Comparison of ENCODE assay signal across 9 cellular contexts in the genomic region with DNA sequence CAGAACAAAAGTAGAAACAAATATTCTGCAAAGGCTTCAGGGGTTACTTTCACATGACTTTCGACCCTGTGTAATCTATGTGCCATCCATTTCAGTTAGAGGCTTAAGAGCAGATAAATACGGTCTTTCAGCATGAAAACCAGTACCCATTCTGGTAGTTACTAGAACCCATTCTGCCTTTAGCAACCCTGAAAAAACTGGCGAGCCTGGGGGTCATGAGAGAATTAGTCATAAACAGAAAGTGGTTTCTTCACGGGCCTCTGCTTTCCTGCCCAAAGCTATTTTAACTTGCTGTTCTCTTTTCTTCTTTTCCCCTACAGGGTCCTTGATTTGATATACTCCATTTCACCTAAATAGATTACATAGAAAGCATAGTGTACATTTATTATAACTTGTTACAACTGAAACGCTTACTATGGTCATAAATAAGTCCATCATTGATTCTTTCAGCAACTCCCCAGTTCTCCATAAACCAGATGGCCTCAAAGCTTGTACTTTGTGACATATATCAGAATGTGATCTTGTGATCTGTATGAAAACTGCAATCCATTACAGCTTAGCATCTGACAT. TPM values are rescaled to one million over a fixed set of nuclear protein-coding genes. Genes with fewer than 3 reads are reported as not detected.
DNase-seq lines count a peak whose midpoint lies in the region; ATAC-seq and TF ChIP-seq lines count a peak whose summit lies in the region.
"Had no signal": no experiment of that assay in that cellular context is flagged by ENCODE, and none has a peak within 500 bp of the region (broad histone marks: within the 10 kb centered on the region; RNA-seq: fewer than 3 reads in every experiment).

No MANE protein-coding gene starts in this region.

- POLR2A ChIA-PET in HEK293T (lab: Yijun Ruan, JAX), result no interaction called here

- H4K20me1 ChIP-seq in OCI-LY3 (ENCODE audit: insufficient read depth, low read length), result no peaks in the 10 kb centered on the region

- H3K4me3 ChIP-seq in OCI-LY3 (ENCODE audit: low read length), result peak overlapping the region; percentile 52
- H3K4me3 ChIP-seq: SJSA1 had no signal

- CTCF ChIA-PET in Calu3 (lab: Charles Lee), result no interaction called here
- CTCF ChIA-PET in HEK293T (lab: Yijun Ruan, JAX), result interaction anchor here (0.7 kb wide), 1 partner anchor 977 kb away, joined by 3 read pairs; no protein-coding TSS in a partner anchor

- no peaks in the 10 kb centered on the region for H3K27me3 ChIP-seq in OCI-LY3 (ENCODE audit: low read depth, low read length)
- H3K27me3 ChIP-seq: SJSA1 had no signal

- peaks cover 40% of the 10 kb centered on the region for H3K36me3 ChIP-seq in OCI-LY3 (replicated peaks; ENCODE audit: low read depth, low read length)

- H3K9me3 Mint-ChIP-seq in memory B cell (no peaks in the 10 kb centered on the region), Calu3 (ENCODE audit: low read depth, unreplicated experiment) (no peaks in the 10 kb centered on the region)

- H3K27ac ChIP-seq in OCI-LY3 (ENCODE audit: low read length), result peak overlapping the region; percentile 96
- H3K27ac ChIP-seq: SJSA1 had no signal

- peaks cover 72% of the 10 kb centered on the region for H3K4me1 ChIP-seq in OCI-LY3 (ENCODE audit: low read length)

- no peaks in the 10 kb centered on the region for H3K9me3 ChIP-seq in OCI-LY3 (ENCODE audit: insufficient read depth, low read length)

- no peaks in the 10 kb centered on the region for H3K27me3 Mint-ChIP-seq in memory B cell
- no peaks in the 10 kb centered on the region for H3K27me3 Mint-ChIP-seq in Calu3 (ENCODE audit: unreplicated experiment)

- no peak overlapping the region for H2AFZ ChIP-seq in OCI-LY3 (ENCODE audit: low read depth, low read length)

- H3K36me3 Mint-ChIP-seq in memory B cell (peaks cover 25% of the 10 kb centered on the region), Calu3 (ENCODE audit: insufficient read depth, unreplicated experiment) (peaks cover 26% of the 10 kb centered on the region)

- H3K4me3 Mint-ChIP-seq in memory B cell, result peak overlapping the region; percentile 77
- no peak overlapping the region for H3K4me3 Mint-ChIP-seq in Calu3 (ENCODE audit: low read depth, unreplicated experiment)

- H3K4me1 Mint-ChIP-seq in memory B cell (peaks cover 49% of the 10 kb centered on the region), Calu3 (ENCODE audit: low read depth, unreplicated experiment) (peaks cover 22% of the 10 kb centered on the region)

- TF ChIP-seq CTCF in OCI-LY3 (IDR thresholded peaks at IDR 0.05; ENCODE audit: low read depth, low read length) (no peak), Calu3 (IDR thresholded peaks at IDR 0.05; ENCODE audit: unreplicated experiment) (no peak)

- no peaks in the 10 kb centered on the region for H3K79me2 ChIP-seq in OCI-LY3 (ENCODE audit: low read length)

- BruUV-seq in Calu3 (replicated peaks; lab: Mats Ljungman, UMichigan), result no TSS peak

- intact Hi-C loops in Calu3 (cut with micrococcal nuclease; ENCODE audit: unreplicated experiment), result loop anchor here (5.0 kb wide), 1 partner anchor 60 kb away; a partner anchor contains a TSS

- peak overlapping the region; percentile 99 for H3K27ac Mint-ChIP-seq in memory B cell
- no peak overlapping the region for H3K27ac Mint-ChIP-seq in Calu3 (ENCODE audit: unreplicated experiment)

- peak overlapping the region; percentile 81 for H3K4me2 ChIP-seq in OCI-LY3 (ENCODE audit: low read length)

- peak overlapping the region; percentile 43 for H3K9ac ChIP-seq in OCI-LY3 (ENCODE audit: low read length)

- no peak for DNase-seq in memory B cell (ENCODE audit: low spot score in 2 of 2)
- no peak for DNase-seq in Calu3
- DNase-seq in HEK293T (ENCODE audit: extremely low spot score), result no peak
- no peak for DNase-seq in cerebellar cortex (ENCODE audit: low spot score)
- DNase-seq in NCI-H1436 (lab: John Stamatoyannopoulos, UW), result no peak

- peak; percentile 54 for ATAC-seq in GM19025 (IDR thresholded peaks at IDR 0.05; ENCODE audit: low read depth, unreplicated experiment)
- ATAC-seq in HG02798 (IDR thresholded peaks at IDR 0.05; ENCODE audit: poor library complexity, unreplicated experiment), result peak; percentile 79
- peak; percentile 37 for ATAC-seq in memory B cell (ENCODE audit: low read depth)

TF ChIP-seq in HEK293T, 16 proteins besides CTCF, POLR2A, EP300 and RAD21:
- TF ChIP-seq CTBP1 (IDR thresholded peaks at IDR 0.05; ENCODE audit: borderline replicate concordance), result no peak

RNA-seq across cellular contexts. Expression of a gene that starts 48.3 kb away (rescaled TPM):
- total RNA-seq in Calu3 (2022), result 37.5 and 43.8 TPM in 2 replicates

RNA-seq across cellular contexts. Expression of a gene that starts 59.5 kb away (rescaled TPM):
- total RNA-seq in Calu3 (2022), result 108 and 119 TPM in 2 replicates
